In the genomic region with DNA sequence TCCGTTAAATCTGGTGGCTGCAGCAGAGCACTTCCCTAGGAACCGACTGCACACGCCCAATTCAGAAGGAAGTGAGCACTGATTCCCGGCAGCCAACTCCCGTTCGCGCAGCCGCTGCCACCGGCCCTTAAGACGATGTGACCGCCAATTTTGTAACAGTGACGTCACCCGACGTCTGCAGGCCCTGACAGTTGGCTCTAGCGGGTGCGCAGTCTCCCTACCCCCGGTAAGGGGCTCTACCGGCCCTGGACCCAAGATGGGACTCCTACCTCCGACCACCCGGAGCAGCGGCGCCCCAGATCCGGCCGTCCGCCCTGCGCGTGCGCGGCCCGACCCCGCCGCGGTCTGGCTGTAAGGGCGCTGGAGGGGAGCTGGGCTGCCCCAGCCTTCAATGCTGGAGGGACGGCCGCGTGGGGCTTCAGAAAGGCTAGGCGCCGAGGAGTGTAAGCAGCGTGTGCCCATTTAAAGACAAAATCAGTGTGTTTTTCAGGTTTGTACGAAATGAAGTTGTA, we compare ENCODE assay signal across 8 cellular contexts. TPM values are rescaled to one million over a fixed set of nuclear protein-coding genes. Genes with fewer than 3 reads are reported as not detected.
DNase-seq lines count a peak whose midpoint lies in the region; ATAC-seq and TF ChIP-seq lines count a peak whose summit lies in the region.

No MANE protein-coding gene starts in this region.

- H3K36me3 ChIP-seq in breast epithelium = no peaks in the 10 kb centered on the region

- H3K9me3 ChIP-seq in breast epithelium (no peaks in the 10 kb centered on the region), iPS-18c (ENCODE audit: control insufficient read depth, insufficient read depth, low read length) (no peaks in the 10 kb centered on the region)

- peak overlapping the region; percentile 94 to 97 for H3K27ac ChIP-seq in breast epithelium

- DNase-seq in NCI-H2029 treated with DMSO at 0.1 percent for 48 hours (lab: John Stamatoyannopoulos, UW) (peak; percentile 69), breast epithelium (ENCODE audit: low spot score in 2 of 2) (peak; percentile 72 to 79), skeletal muscle cell (ENCODE audit: low read depth) (peak; percentile 80), UCSD-AML1 (lab: John Stamatoyannopoulos, UW; ENCODE audit: unreplicated experiment) (no peak)

- ATAC-seq in HG02870 (IDR thresholded peaks at IDR 0.05; ENCODE audit: unreplicated experiment) = peak; percentile 74

- H3K27me3 ChIP-seq in breast epithelium = no peaks in the 10 kb centered on the region

- TF ChIP-seq CTCF in WI38 (IDR thresholded peaks at IDR 0.05; ENCODE audit: low read depth, low read length) = no peak
- TF ChIP-seq CTCF in breast epithelium (IDR thresholded peaks at IDR 0.05) = no peak

- no peaks in the 10 kb centered on the region for H3K4me1 ChIP-seq in breast epithelium

- H3K4me3 ChIP-seq in WI38 (ENCODE audit: low read depth, low read length) = peak overlapping the region; percentile 63
- H3K4me3 ChIP-seq in breast epithelium = peak overlapping the region; percentile 55 to 82 (median 69)
- peak overlapping the region; percentile 64 for H3K4me3 ChIP-seq in iPS-18c (ENCODE audit: insufficient read depth, low read depth, low read length)
- H3K4me3 ChIP-seq in skeletal muscle cell (ENCODE audit: low read depth, low read length) = peak overlapping the region; percentile 58

- TF ChIP-seq POLR2A in GM15510 (IDR thresholded peaks at IDR 0.05; ENCODE audit: borderline replicate concordance, extremely low read depth, insufficient read length) (peak; percentile 21), breast epithelium (IDR thresholded peaks at IDR 0.05) (no peak)

- intact Hi-C loops in breast epithelium (cut with DNase I; ENCODE audit: low total_unique reads) = no loop called here

RNA-seq across cellular contexts. Expression of a gene that starts 19.1 kb away (rescaled TPM):
- total RNA-seq in breast epithelium = 100 to 1,000 TPM in 1 of 3 donors, 10 to 100 TPM in 2; 76.6 to 122 (median 89.5) TPM

RNA-seq across cellular contexts. Expression of a gene that starts 32.3 kb away (rescaled TPM):
- 10 to 100 TPM; 19.8 to 22.1 (median 21.0) TPM for total RNA-seq in breast epithelium

RNA-seq across cellular contexts. Expression of a gene that starts 42.8 kb away (rescaled TPM):
- total RNA-seq in breast epithelium = 10 to 100 TPM; 24.8 to 34.1 (median 31.0) TPM
